In the genomic region with DNA sequence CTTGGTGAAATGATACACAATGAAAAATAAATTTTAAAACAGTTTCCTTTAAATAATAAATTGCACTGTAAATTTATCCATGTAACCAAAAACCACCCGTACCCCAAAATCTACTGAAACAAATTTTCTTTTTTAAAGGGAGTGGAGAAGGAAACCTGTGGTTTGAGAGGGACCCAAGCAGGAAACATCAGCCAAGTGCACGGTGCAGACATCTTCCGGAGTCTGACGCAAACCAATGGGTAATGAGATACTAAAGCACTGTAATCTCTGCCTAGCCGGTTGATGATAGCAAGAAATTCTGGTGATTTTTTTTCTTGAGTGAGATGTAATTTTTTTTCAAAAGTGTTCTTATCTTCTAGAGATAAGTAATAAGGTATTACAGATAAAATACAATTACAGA, we compare ENCODE assay signal across 13 cellular contexts.
DNase-seq lines count a peak whose midpoint lies in the region; ATAC-seq and FAIRE-seq lines count a peak whose summit lies in the region.
"Had no signal": no experiment of that assay in that cellular context is flagged by ENCODE, and none has a peak within 500 bp of the region (broad histone marks: within the 10 kb centered on the region; RNA-seq: fewer than 3 reads in every experiment).

No MANE protein-coding gene starts in this region.

- peak overlapping the region; percentile 9 for H3K4me3 Mint-ChIP-seq in activated CD8-positive, alpha-beta memory T cell treated with anti-CD3 and anti-CD28 coated beads, Interleukin-2, amount 10 ng/mL, durations not matched to agents 7 days and 5 days
- H3K4me3 Mint-ChIP-seq in activated CD4-positive, alpha-beta T cell treated with anti-CD3 and anti-CD28 coated beads, Interleukin-2, amount 10 ng/mL, durations not matched to agents 24 days and 14 days: peak overlapping the region; percentile 49

- no peaks in the 10 kb centered on the region for H3K36me3 ChIP-seq in effector memory CD4-positive, alpha-beta T cell (ENCODE audit: control insufficient read depth, insufficient read depth, low read length)
- H3K36me3 ChIP-seq: tibial artery had no signal

- FAIRE-seq in frontal cortex (lab: Jason Lieb, UNC): no peak

- H3K9me3 ChIP-seq in effector memory CD4-positive, alpha-beta T cell (ENCODE audit: control insufficient read depth, low read length): no peaks in the 10 kb centered on the region
- H3K9me3 ChIP-seq: heart right ventricle, tibial artery had no signal

- H3K27ac ChIP-seq in effector memory CD4-positive, alpha-beta T cell (ENCODE audit: insufficient read depth, low read length, poor library complexity, severe bottlenecking): peak overlapping the region; percentile 50
- H3K27ac ChIP-seq: PC-9, tibial artery had no signal

- no peaks in the 10 kb centered on the region for H3K27me3 Mint-ChIP-seq in activated CD8-positive, alpha-beta memory T cell treated with anti-CD3 and anti-CD28 coated beads, Interleukin-2, amount 10 ng/mL, durations not matched to agents 7 days and 5 days
- no peaks in the 10 kb centered on the region for H3K27me3 Mint-ChIP-seq in activated CD4-positive, alpha-beta T cell treated with anti-CD3 and anti-CD28 coated beads, Interleukin-2, amount 10 ng/mL, durations not matched to agents 24 days and 14 days

- H3K36me3 Mint-ChIP-seq in activated CD8-positive, alpha-beta memory T cell treated with anti-CD3 and anti-CD28 coated beads, Interleukin-2, amount 10 ng/mL, durations not matched to agents 7 days and 5 days: peaks cover 9% of the 10 kb centered on the region
- H3K36me3 Mint-ChIP-seq in activated CD4-positive, alpha-beta T cell treated with anti-CD3 and anti-CD28 coated beads, Interleukin-2, amount 10 ng/mL, durations not matched to agents 24 days and 14 days (ENCODE audit: low read depth): peaks cover 16% of the 10 kb centered on the region

- ATAC-seq in activated CD8-positive, alpha-beta memory T cell treated with anti-CD3 and anti-CD28 coated beads, Interleukin-2, amount 10 ng/mL, durations not matched to agents 7 days and 5 days: peak; percentile 92
- peak; percentile 74 for ATAC-seq in stimulated activated naive CD8-positive, alpha-beta T cell treated with anti-CD3 and anti-CD28 coated beads, Interleukin-15, Interleukin-2, amounts not matched to agents 100 U/mL and 50 U/mL, for 24 hours
- ATAC-seq in GM18867 (IDR thresholded peaks at IDR 0.05; ENCODE audit: unreplicated experiment): no peak

- H3K27me3 ChIP-seq in effector memory CD4-positive, alpha-beta T cell (replicated peaks; ENCODE audit: control insufficient read depth, insufficient read depth, low read length, poor library complexity, severe bottlenecking): no peaks in the 10 kb centered on the region
- H3K27me3 ChIP-seq: heart right ventricle, tibial artery had no signal

- H3K4me1 Mint-ChIP-seq in activated CD8-positive, alpha-beta memory T cell treated with anti-CD3 and anti-CD28 coated beads, Interleukin-2, amount 10 ng/mL, durations not matched to agents 7 days and 5 days: peaks cover 57% of the 10 kb centered on the region
- peaks cover 39% of the 10 kb centered on the region for H3K4me1 Mint-ChIP-seq in activated CD4-positive, alpha-beta T cell treated with anti-CD3 and anti-CD28 coated beads, Interleukin-2, amount 10 ng/mL, durations not matched to agents 24 days and 14 days

- peak overlapping the region; percentile 83 for H3K27ac Mint-ChIP-seq in activated CD8-positive, alpha-beta memory T cell treated with anti-CD3 and anti-CD28 coated beads, Interleukin-2, amount 10 ng/mL, durations not matched to agents 7 days and 5 days
- peak overlapping the region; percentile 65 for H3K27ac Mint-ChIP-seq in activated CD4-positive, alpha-beta T cell treated with anti-CD3 and anti-CD28 coated beads, Interleukin-2, amount 10 ng/mL, durations not matched to agents 24 days and 14 days

- H3K4me3 ChIP-seq in effector memory CD4-positive, alpha-beta T cell (ENCODE audit: insufficient read depth, low read depth, low read length, poor library complexity, severe bottlenecking): peak overlapping the region; percentile 8
- H3K4me3 ChIP-seq: heart right ventricle, PC-9, tibial artery had no signal

- CTCF ChIA-PET in activated CD8-positive, alpha-beta memory T cell treated with anti-CD3 and anti-CD28 coated beads, Interleukin-2, amount 10 ng/mL, durations not matched to agents 7 days and 5 days (lab: Charles Lee): interaction anchor here (1.0 to 12.3 kb wide), 2 partner anchors 11 to 217 kb away, joined by 3 to 234 read pairs; no protein-coding TSS in a partner anchor

- peaks cover 14% of the 10 kb centered on the region for H3K4me1 ChIP-seq in effector memory CD4-positive, alpha-beta T cell (ENCODE audit: control insufficient read depth, insufficient read depth, low read length, poor library complexity, severe bottlenecking)

- intact Hi-C loops in activated CD4-positive, alpha-beta T cell treated with anti-CD3 and anti-CD28 coated beads, Interleukin-2, amount 10 ng/mL, durations not matched to agents 24 days and 14 days (cut with micrococcal nuclease): loop anchor here (2.0 to 10.0 kb wide), 4 partner anchors 31 to 751 kb away; a partner anchor contains a TSS

- peaks cover 2% of the 10 kb centered on the region for H3K9me3 Mint-ChIP-seq in activated CD8-positive, alpha-beta memory T cell treated with anti-CD3 and anti-CD28 coated beads, Interleukin-2, amount 10 ng/mL, durations not matched to agents 7 days and 5 days (ENCODE audit: low read depth)
- H3K9me3 Mint-ChIP-seq in activated CD4-positive, alpha-beta T cell treated with anti-CD3 and anti-CD28 coated beads, Interleukin-2, amount 10 ng/mL, durations not matched to agents 24 days and 14 days: peaks cover 3% of the 10 kb centered on the region

- peak; percentile 76 for DNase-seq in activated CD8-positive, alpha-beta memory T cell treated with anti-CD3 and anti-CD28 coated beads, Interleukin-2, amount 10 ng/mL, durations not matched to agents 7 days and 5 days
- no peak for DNase-seq in activated CD8-positive, alpha-beta memory T cell treated with anti-CD3 and anti-CD28 coated beads for 24 hours
- DNase-seq in activated CD4-positive, alpha-beta T cell treated with anti-CD3 and anti-CD28 coated beads, Interleukin-2, amount 10 ng/mL, durations not matched to agents 24 days and 14 days: peak; percentile 86
- DNase-seq in effector memory CD4-positive, alpha-beta T cell: peak; percentile 37 to 51 (median 42)
- DNase-seq in stimulated activated naive CD8-positive, alpha-beta T cell treated with anti-CD3 and anti-CD28 coated beads, Interleukin-15, Interleukin-2, amounts not matched to agents 100 U/mL and 50 U/mL, for 24 hours: no peak
- no peak for DNase-seq in frontal cortex (ENCODE audit: low spot score in 2 of 2)
- no peak for DNase-seq in ureter (ENCODE audit: low spot score)
- DNase-seq: 8988T, heart right ventricle, MV-4-11, PC-9 had no signal

Comparison
In these comparisons a context has a peak if more than half of its experiments do, and no peak if none do; other contexts are left out.
1. DNase-seq: peak in activated CD8-positive, alpha-beta memory T cell treated with anti-CD3 and anti-CD28 coated beads, Interleukin-2, amount 10 ng/mL, durations not matched to agents 7 days and 5 days (single experiment), activated CD4-positive, alpha-beta T cell treated with anti-CD3 and anti-CD28 coated beads, Interleukin-2, amount 10 ng/mL, durations not matched to agents 24 days and 14 days (single experiment) and effector memory CD4-positive, alpha-beta T cell (3 of 3); none in activated CD8-positive, alpha-beta memory T cell treated with anti-CD3 and anti-CD28 coated beads for 24 hours (single experiment), stimulated activated naive CD8-positive, alpha-beta T cell treated with anti-CD3 and anti-CD28 coated beads, Interleukin-15, Interleukin-2, amounts not matched to agents 100 U/mL and 50 U/mL, for 24 hours (single experiment), frontal cortex (0 of 2) and ureter (single experiment).